In genomic region chr3:28934135-28934813, GRCh38 we compare ENCODE assay signal across 22 cellular contexts.
DNase-seq lines count a peak whose midpoint lies in the region; ATAC-seq and TF ChIP-seq lines count a peak whose summit lies in the region.
"Had no signal": no experiment of that assay in that cellular context is flagged by ENCODE, and none has a peak within 500 bp of the region (broad histone marks: within the 10 kb centered on the region; RNA-seq: fewer than 3 reads in every experiment).

No MANE protein-coding gene starts in this region.

- no peaks in the 10 kb centered on the region for H3K4me1 ChIP-seq in GM23338 (ENCODE audit: insufficient read depth)
- H3K4me1 ChIP-seq: BLaER1, parathyroid adenoma, right lobe of liver, SJCRH30 had no signal

- H3K27ac Mint-ChIP-seq in activated T-cell treated with anti-CD3 and anti-CD28 coated beads, Interleukin-2, amount 50 U/mL, for 24 hours = peak overlapping the region; percentile 37
- peak overlapping the region; percentile 80 for H3K27ac Mint-ChIP-seq in activated naive CD8-positive, alpha-beta T cell treated with anti-CD3 and anti-CD28 coated beads, Interleukin-2, amount 10 ng/mL, durations not matched to agents 7 days and 5 days
- H3K27ac Mint-ChIP-seq in GM23338 = no peak overlapping the region
- H3K27ac Mint-ChIP-seq: memory B cell, T-helper 17 cell had no signal

- H3K4me3 ChIP-seq in GM23338 = no peak overlapping the region
- H3K4me3 ChIP-seq: BLaER1, right lobe of liver, SJCRH30, thoracic aorta had no signal

- no peaks in the 10 kb centered on the region for H3F3A ChIP-seq in GM23338 (replicated peaks; ENCODE audit: low read depth)

- no peaks in the 10 kb centered on the region for H3K36me3 Mint-ChIP-seq in activated T-cell treated with anti-CD3 and anti-CD28 coated beads, Interleukin-2, amount 50 U/mL, for 24 hours (ENCODE audit: low read depth)
- peaks cover 9% of the 10 kb centered on the region for H3K36me3 Mint-ChIP-seq in activated naive CD8-positive, alpha-beta T cell treated with anti-CD3 and anti-CD28 coated beads, Interleukin-2, amount 10 ng/mL, durations not matched to agents 7 days and 5 days
- no peaks in the 10 kb centered on the region for H3K36me3 Mint-ChIP-seq in GM23338 (ENCODE audit: low read depth)
- H3K36me3 Mint-ChIP-seq: memory B cell had no signal

- no peaks in the 10 kb centered on the region for H4K20me1 ChIP-seq in GM23338 (replicated peaks; ENCODE audit: insufficient read depth)
- H4K20me1 ChIP-seq: BLaER1 had no signal

- H3K27me3 Mint-ChIP-seq in activated T-cell treated with anti-CD3 and anti-CD28 coated beads, Interleukin-2, amount 50 U/mL, for 24 hours = peaks cover 8% of the 10 kb centered on the region
- H3K27me3 Mint-ChIP-seq in activated naive CD8-positive, alpha-beta T cell treated with anti-CD3 and anti-CD28 coated beads, Interleukin-2, amount 10 ng/mL, durations not matched to agents 7 days and 5 days = no peaks in the 10 kb centered on the region
- H3K27me3 Mint-ChIP-seq in GM23338 (ENCODE audit: insufficient read depth, low read depth, poor library complexity) = peaks cover 2% of the 10 kb centered on the region
- H3K27me3 Mint-ChIP-seq: activated CD4-positive, alpha-beta memory T cell treated with anti-CD3 and anti-CD28 coated beads, Interleukin-2, amount 10 ng/mL, durations not matched to agents 7 days and 5 days; memory B cell; T-helper 17 cell had no signal

- no peaks in the 10 kb centered on the region for H3K36me3 ChIP-seq in GM23338 (ENCODE audit: insufficient read depth)
- H3K36me3 ChIP-seq: BLaER1, brain microvascular endothelial cell, right lobe of liver, SJCRH30, thoracic aorta had no signal

- no peak overlapping the region for H3K4me3 Mint-ChIP-seq in activated T-cell treated with anti-CD3 and anti-CD28 coated beads, Interleukin-2, amount 50 U/mL, for 24 hours
- peak overlapping the region; percentile 55 for H3K4me3 Mint-ChIP-seq in activated naive CD8-positive, alpha-beta T cell treated with anti-CD3 and anti-CD28 coated beads, Interleukin-2, amount 10 ng/mL, durations not matched to agents 7 days and 5 days
- no peak overlapping the region for H3K4me3 Mint-ChIP-seq in GM23338
- H3K4me3 Mint-ChIP-seq: activated CD4-positive, alpha-beta memory T cell treated with anti-CD3 and anti-CD28 coated beads, Interleukin-2, amount 10 ng/mL, durations not matched to agents 7 days and 5 days; memory B cell; T-helper 17 cell had no signal

- H3K9me2 ChIP-seq in GM23338 (ENCODE audit: insufficient read depth) = 0 out of 2 replicates have a peak, but pooled peaks cover 10% of the 10 kb centered on the region

- H3K79me2 ChIP-seq in GM23338 (replicated peaks; ENCODE audit: insufficient read depth) = no peaks in the 10 kb centered on the region
- H3K79me2 ChIP-seq: parathyroid adenoma had no signal

- ATAC-seq in GM18858 (IDR thresholded peaks at IDR 0.05; ENCODE audit: unreplicated experiment) = peak; percentile 46
- ATAC-seq in HG02973 (IDR thresholded peaks at IDR 0.05; ENCODE audit: unreplicated experiment) = peak; percentile 48
- no peak for ATAC-seq in activated naive CD8-positive, alpha-beta T cell treated with anti-CD3 and anti-CD28 coated beads, Interleukin-2, amount 10 ng/mL, durations not matched to agents 7 days and 5 days (ENCODE audit: low read depth)
- no peak for ATAC-seq in GM23338
- ATAC-seq: right lobe of liver, T-helper 17 cell had no signal

- no peaks in the 10 kb centered on the region for H3K9me3 Mint-ChIP-seq in activated T-cell treated with anti-CD3 and anti-CD28 coated beads, Interleukin-2, amount 50 U/mL, for 24 hours
- peaks cover 2% of the 10 kb centered on the region for H3K9me3 Mint-ChIP-seq in activated naive CD8-positive, alpha-beta T cell treated with anti-CD3 and anti-CD28 coated beads, Interleukin-2, amount 10 ng/mL, durations not matched to agents 7 days and 5 days
- no peaks in the 10 kb centered on the region for H3K9me3 Mint-ChIP-seq in GM23338
- H3K9me3 Mint-ChIP-seq: activated CD4-positive, alpha-beta memory T cell treated with anti-CD3 and anti-CD28 coated beads, Interleukin-2, amount 10 ng/mL, durations not matched to agents 7 days and 5 days; memory B cell had no signal

- peaks cover 21% of the 10 kb centered on the region for H3K4me1 Mint-ChIP-seq in activated T-cell treated with anti-CD3 and anti-CD28 coated beads, Interleukin-2, amount 50 U/mL, for 24 hours (ENCODE audit: low read depth)
- peaks cover 24% of the 10 kb centered on the region for H3K4me1 Mint-ChIP-seq in activated naive CD8-positive, alpha-beta T cell treated with anti-CD3 and anti-CD28 coated beads, Interleukin-2, amount 10 ng/mL, durations not matched to agents 7 days and 5 days
- no peaks in the 10 kb centered on the region for H3K4me1 Mint-ChIP-seq in GM23338
- H3K4me1 Mint-ChIP-seq: T-helper 17 cell had no signal

- DNase-seq in activated T-cell treated with anti-CD3 and anti-CD28 coated beads, Interleukin-2, amount 50 U/mL, for 24 hours = no peak
- DNase-seq in activated T-cell treated with anti-CD3 and anti-CD28 coated beads, Interleukin-2, amount 50 U/mL, for 48 hours = no peak
- DNase-seq in activated naive CD8-positive, alpha-beta T cell treated with anti-CD3 and anti-CD28 coated beads, Interleukin-2, amount 10 ng/mL, durations not matched to agents 7 days and 5 days = no peak
- DNase-seq in DMS 273 (lab: John Stamatoyannopoulos, UW; ENCODE audit: unreplicated experiment) (no peak), DMS153 treated with DMSO at 0.1 percent for 48 hours (lab: John Stamatoyannopoulos, UW; ENCODE audit: unreplicated experiment) (no peak), GM23338 (ENCODE audit: low spot score) (no peak)
- DNase-seq: activated CD4-positive, alpha-beta memory T cell treated with anti-CD3 and anti-CD28 coated beads, Interleukin-2, amount 10 ng/mL, durations not matched to agents 7 days and 5 days; brain microvascular endothelial cell; HCEC 1CT; NCI-H1092; NCI-H1930; NCI-H345; right lobe of liver; SJCRH30; T-helper 17 cell had no signal

- no peak overlapping the region for H2AFZ ChIP-seq in GM23338
- H2AFZ ChIP-seq: parathyroid adenoma had no signal

- no peaks in the 10 kb centered on the region for H3K27me3 ChIP-seq in GM23338 (ENCODE audit: insufficient read depth)
- H3K27me3 ChIP-seq: BLaER1, brain microvascular endothelial cell, right lobe of liver, SJCRH30 had no signal

- POLR2A ChIA-PET in activated naive CD8-positive, alpha-beta T cell treated with anti-CD3 and anti-CD28 coated beads, Interleukin-2, amount 10 ng/mL, durations not matched to agents 7 days and 5 days (lab: Charles Lee) = no interaction called here

- no peak overlapping the region for H3K27ac ChIP-seq in GM23338 (ENCODE audit: low read depth)
- H3K27ac ChIP-seq: BLaER1, brain microvascular endothelial cell, KMS-11, parathyroid adenoma, right lobe of liver, SJCRH30, thoracic aorta had no signal

- H3K4me2 ChIP-seq in GM23338 = no peak overlapping the region
- H3K4me2 ChIP-seq: BLaER1, KMS-11 had no signal

- no peak for TF ChIP-seq CTCF in GM23338 (conservative IDR thresholded peaks at IDR 0.05; ENCODE audit: low read depth in 2 of 2)

TF ChIP-seq in GM23338, 12 proteins besides CTCF, POLR2A, EP300 and RAD21:
- TF ChIP-seq ETS1 (IDR thresholded peaks at IDR 0.05) (no peak), CREB1 (CRISPR knock-in tag; IDR thresholded peaks at IDR 0.05; ENCODE audit: low read depth) (no peak), REST (IDR thresholded peaks at IDR 0.05; ENCODE audit: unreplicated experiment) (no peak), EZH2 (IDR thresholded peaks at IDR 0.05; ENCODE audit: low read depth, unreplicated experiment) (no peak), EZH2phosphoT487 (IDR thresholded peaks at IDR 0.05; ENCODE audit: unreplicated experiment) (no peak), STAT1 (IDR thresholded peaks at IDR 0.05; ENCODE audit: unreplicated experiment) (no peak)

Comparison
In these comparisons a context has a peak if more than half of its experiments do, and no peak if none do; other contexts are left out.
1. ATAC-seq: peak in GM18858 (single experiment) and HG02973 (single experiment); none in activated naive CD8-positive, alpha-beta T cell treated with anti-CD3 and anti-CD28 coated beads, Interleukin-2, amount 10 ng/mL, durations not matched to agents 7 days and 5 days (single experiment) and GM23338 (single experiment).